In the genomic region with DNA sequence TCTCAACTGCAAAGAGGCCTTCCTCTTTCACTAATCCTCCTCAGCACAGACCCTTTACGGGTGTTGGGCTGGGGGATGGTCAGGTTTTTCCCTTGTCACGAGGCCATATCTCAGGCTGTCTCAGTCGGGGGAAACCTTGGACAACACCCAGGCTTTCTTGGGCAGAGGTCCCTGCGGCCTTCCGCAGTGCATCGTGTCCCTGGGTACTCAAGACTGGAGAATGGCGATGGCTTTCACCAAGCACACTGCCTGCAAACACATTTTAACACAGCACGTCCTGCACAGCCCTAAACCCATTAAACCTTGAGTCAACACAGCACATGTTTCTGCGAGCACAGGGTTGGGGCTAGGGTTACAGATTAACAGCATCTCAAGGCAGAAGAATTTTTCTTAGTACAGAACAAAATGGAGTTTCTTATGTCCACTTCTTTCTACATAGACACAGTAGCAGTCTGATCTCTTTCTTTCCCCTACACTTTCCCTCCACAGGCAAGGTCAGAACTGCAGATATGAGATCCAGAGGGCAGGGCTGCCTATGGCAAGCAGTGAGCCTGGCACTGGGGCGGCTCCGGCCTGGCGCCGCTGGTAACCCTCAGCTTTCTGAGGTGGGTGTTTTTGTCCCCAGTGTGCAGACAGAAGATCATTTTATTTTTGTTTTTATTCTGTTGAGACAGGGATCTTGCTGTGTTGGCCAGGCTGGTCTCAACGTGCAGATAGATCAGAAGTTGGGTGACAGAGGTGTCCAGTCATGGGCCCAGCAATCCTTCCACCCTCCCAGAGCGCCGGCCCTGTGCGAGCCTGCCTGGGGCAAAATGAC, we compare ENCODE assay signal across 8 cellular contexts. TPM values are rescaled to one million over a fixed set of nuclear protein-coding genes. Genes with fewer than 3 reads are reported as not detected.
DNase-seq lines count a peak whose midpoint lies in the region; ATAC-seq and TF ChIP-seq lines count a peak whose summit lies in the region.
"Not testable (repeated sequence)": the region's sequence is repeated elsewhere in the genome, so short reads cannot be mapped to it uniquely, and the experiment has no call there.

No MANE protein-coding gene starts in this region.

- peaks cover 29% of the 10 kb centered on the region for H3K4me1 Mint-ChIP-seq in CD4-positive, alpha-beta T cell (ENCODE audit: low read depth)
- peaks cover 49% of the 10 kb centered on the region for H3K4me1 Mint-ChIP-seq in progenitor cell of endocrine pancreas (ENCODE audit: low read depth)
- H3K4me1 Mint-ChIP-seq in type B pancreatic cell (ENCODE audit: unreplicated experiment): peaks cover 23% of the 10 kb centered on the region

- not testable (repeated sequence) for ATAC-seq in CD4-positive, alpha-beta T cell (ENCODE audit: poor library complexity); mucosa of descending colon

- not testable (repeated sequence) for H3K9me3 ChIP-seq in CD4-positive, alpha-beta T cell (ENCODE audit: control insufficient read depth, low read length); colonic mucosa; right atrium auricular region; mucosa of descending colon

- not testable (repeated sequence) for DNase-seq in CD4-positive, alpha-beta T cell; right atrium auricular region (ENCODE audit: low spot score); progenitor cell of endocrine pancreas (ENCODE audit: low spot score, unreplicated experiment); type B pancreatic cell (ENCODE audit: extremely low spot score, unreplicated experiment)
- DNase-seq in NCI-H82 (lab: John Stamatoyannopoulos, UW) (peak; percentile 73), colonic mucosa (peak; percentile 69), mucosa of descending colon (peak; percentile 48 to 64 (median 61))

- not testable (repeated sequence) for H3K4me3 ChIP-seq in colonic mucosa, right atrium auricular region, mucosa of descending colon

- H3K36me3 ChIP-seq in colonic mucosa; right atrium auricular region; mucosa of descending colon (ENCODE audit: low read depth): not testable (repeated sequence)

- peaks cover 13% of the 10 kb centered on the region for H3K27me3 ChIP-seq in CD4-positive, alpha-beta T cell (ENCODE audit: control insufficient read depth, insufficient read depth, low read length)
- not testable (repeated sequence) for H3K27me3 ChIP-seq in colonic mucosa, right atrium auricular region

- not testable (repeated sequence) for H3K36me3 Mint-ChIP-seq in CD4-positive, alpha-beta T cell (ENCODE audit: low read depth); progenitor cell of endocrine pancreas (ENCODE audit: insufficient read depth); type B pancreatic cell

- not testable (repeated sequence) for H3K27ac ChIP-seq in CD4-positive, alpha-beta T cell (ENCODE audit: low read depth, low read length)
- H3K27ac ChIP-seq in VCaP (peak overlapping the region; percentile 98), colonic mucosa (peak overlapping the region; percentile 74), right atrium auricular region (peak overlapping the region; percentile 45 to 93)

- not testable (repeated sequence) for H3K27ac Mint-ChIP-seq in CD4-positive, alpha-beta T cell
- peak overlapping the region; percentile 95 for H3K27ac Mint-ChIP-seq in progenitor cell of endocrine pancreas
- peak overlapping the region; percentile 83 for H3K27ac Mint-ChIP-seq in type B pancreatic cell

- peak overlapping the region; percentile 74 for H3K4me3 Mint-ChIP-seq in CD4-positive, alpha-beta T cell
- H3K4me3 Mint-ChIP-seq in progenitor cell of endocrine pancreas (ENCODE audit: low read depth) (peak overlapping the region; percentile 62), type B pancreatic cell (peak overlapping the region; percentile 70)

- POLR2A ChIA-PET in CD4-positive, alpha-beta T cell (lab: Charles Lee): not testable (repeated sequence)

- not testable (repeated sequence) for H3K9me3 Mint-ChIP-seq in CD4-positive, alpha-beta T cell; progenitor cell of endocrine pancreas (ENCODE audit: low read depth); type B pancreatic cell

- CTCF ChIA-PET in CD4-positive, alpha-beta T cell (lab: Charles Lee): not testable (repeated sequence)

- intact Hi-C loops in CD4-positive, alpha-beta T cell (cut with DNase I, micrococcal nuclease): loop anchor here (5.0 kb wide), 2 partner anchors 37 to 102 kb away; a partner anchor contains a TSS
- intact Hi-C loops in colonic mucosa (cut with DNase I); mucosa of descending colon (cut with DNase I, micrococcal nuclease): not testable (repeated sequence)

- H3K27me3 Mint-ChIP-seq in CD4-positive, alpha-beta T cell; progenitor cell of endocrine pancreas; type B pancreatic cell: not testable (repeated sequence)

- H3K9ac ChIP-seq in colonic mucosa (ENCODE audit: low read depth in 2 of 2, low read length in 2 of 2): peak overlapping the region in 1 of 2 donors; percentile 69

- TF ChIP-seq CTCF in CD4-positive, alpha-beta T cell (IDR thresholded peaks at IDR 0.05); VCaP (conservative IDR thresholded peaks at IDR 0.05); colonic mucosa (IDR thresholded peaks at IDR 0.05); right atrium auricular region (IDR thresholded peaks at IDR 0.05); mucosa of descending colon (IDR thresholded peaks at IDR 0.05); progenitor cell of endocrine pancreas (IDR thresholded peaks at IDR 0.05; ENCODE audit: unreplicated experiment); type B pancreatic cell (conservative IDR thresholded peaks at IDR 0.05): not testable (repeated sequence)

- H3K4me1 ChIP-seq in colonic mucosa: peaks cover 37% of the 10 kb centered on the region
- H3K4me1 ChIP-seq in right atrium auricular region: peaks cover 0 to 75% of the 10 kb centered on the region in 2 donors
- peaks cover 54% of the 10 kb centered on the region for H3K4me1 ChIP-seq in mucosa of descending colon (ENCODE audit: low read depth)

RNA-seq across cellular contexts. Expression of a gene that starts 3.0 kb away (rescaled TPM):
- total RNA-seq in CD4-positive, alpha-beta T cell: 1 to 10 TPM; 5.8 to 6.6 TPM
- total RNA-seq in colonic mucosa (1,000 to 10,000 TPM; 1,501 to 4,641 TPM), right atrium auricular region (100 to 1,000 TPM; 546 to 707 TPM), mucosa of descending colon (1,000 to 10,000 TPM; 1,316 to 3,346 (median 2,079) TPM), progenitor cell of endocrine pancreas (929 and 983 TPM in 2 replicates), type B pancreatic cell (ENCODE audit: low replicate concordance) (180 and 323 TPM in 2 replicates)

RNA-seq across cellular contexts. Expression of a gene that starts 3.4 kb away (rescaled TPM):
- 1 to 10 TPM; 9.2 to 9.8 TPM for total RNA-seq in CD4-positive, alpha-beta T cell
- total RNA-seq in colonic mucosa (10 to 100 TPM in 1 of 2 donors, 1 to 10 TPM in 1; 10.0 to 17.8 TPM), right atrium auricular region (1 to 10 TPM; 4.4 to 7.4 TPM), mucosa of descending colon (10 to 100 TPM; 10.2 to 23.7 (median 10.5) TPM), progenitor cell of endocrine pancreas (10.3 and 10.7 TPM in 2 replicates), type B pancreatic cell (ENCODE audit: low replicate concordance) (10.8 and 12.4 TPM in 2 replicates)

RNA-seq across cellular contexts. Expression of a gene that starts 36.8 kb away (rescaled TPM):
- total RNA-seq in CD4-positive, alpha-beta T cell: 10 to 100 TPM; 39.4 to 40.3 TPM
- 10 to 100 TPM; 26.8 to 29.7 TPM for total RNA-seq in colonic mucosa
- total RNA-seq in right atrium auricular region: 10 to 100 TPM; 16.1 to 17.7 TPM
- 10 to 100 TPM; 26.1 to 29.9 (median 28.0) TPM for total RNA-seq in mucosa of descending colon
- 23.5 and 24.7 TPM in 2 replicates for total RNA-seq in progenitor cell of endocrine pancreas
- total RNA-seq in type B pancreatic cell (ENCODE audit: low replicate concordance): 23.3 and 30.5 TPM in 2 replicates

RNA-seq across cellular contexts. Expression of a gene that starts 37.1 kb away (rescaled TPM):
- 10 to 100 TPM in 1 of 2 experiments, 1 to 10 TPM in 1; 9.1 to 10.7 TPM for total RNA-seq in CD4-positive, alpha-beta T cell
- total RNA-seq in colonic mucosa: 10 to 100 TPM; 37.1 to 41.5 TPM
- 10 to 100 TPM; 21.3 to 53.2 TPM for total RNA-seq in right atrium auricular region
- total RNA-seq in mucosa of descending colon: 10 to 100 TPM; 29.3 to 47.3 (median 36.5) TPM
- 45.1 and 46.3 TPM in 2 replicates for total RNA-seq in progenitor cell of endocrine pancreas
- 39.8 and 42.5 TPM in 2 replicates for total RNA-seq in type B pancreatic cell (ENCODE audit: low replicate concordance)

Comparison
In these comparisons a context has a peak if more than half of its experiments do, and no peak if none do; other contexts are left out.
1. RNA of a gene that starts 3.0 kb away (total RNA-seq): 1,501 to 4,641 TPM in colonic mucosa, 1,316 to 3,346 TPM in mucosa of descending colon, 929 to 983 TPM in progenitor cell of endocrine pancreas, 546 to 707 TPM in right atrium auricular region and 180 to 323 TPM in type B pancreatic cell; 5.8 to 6.6 TPM in CD4-positive, alpha-beta T cell; every median in the first group is over 10 times any median in the second.
2. Peak in every context shown above with its lines, with median percentiles within 50 percentile points of each other: H3K4me3 Mint-ChIP-seq.